1 cellular context compared by ENCODE assay signal in genomic region chr19:35569281-35569781, GRCh38.
TF ChIP-seq lines count a peak whose summit lies in the region.

No MANE protein-coding gene starts in this region.

TF ChIP-seq in HepG2, 621 proteins besides CTCF, POLR2A, EP300 and RAD21 (continued from another document and continues in another):
- TF ChIP-seq, protein P1, sequence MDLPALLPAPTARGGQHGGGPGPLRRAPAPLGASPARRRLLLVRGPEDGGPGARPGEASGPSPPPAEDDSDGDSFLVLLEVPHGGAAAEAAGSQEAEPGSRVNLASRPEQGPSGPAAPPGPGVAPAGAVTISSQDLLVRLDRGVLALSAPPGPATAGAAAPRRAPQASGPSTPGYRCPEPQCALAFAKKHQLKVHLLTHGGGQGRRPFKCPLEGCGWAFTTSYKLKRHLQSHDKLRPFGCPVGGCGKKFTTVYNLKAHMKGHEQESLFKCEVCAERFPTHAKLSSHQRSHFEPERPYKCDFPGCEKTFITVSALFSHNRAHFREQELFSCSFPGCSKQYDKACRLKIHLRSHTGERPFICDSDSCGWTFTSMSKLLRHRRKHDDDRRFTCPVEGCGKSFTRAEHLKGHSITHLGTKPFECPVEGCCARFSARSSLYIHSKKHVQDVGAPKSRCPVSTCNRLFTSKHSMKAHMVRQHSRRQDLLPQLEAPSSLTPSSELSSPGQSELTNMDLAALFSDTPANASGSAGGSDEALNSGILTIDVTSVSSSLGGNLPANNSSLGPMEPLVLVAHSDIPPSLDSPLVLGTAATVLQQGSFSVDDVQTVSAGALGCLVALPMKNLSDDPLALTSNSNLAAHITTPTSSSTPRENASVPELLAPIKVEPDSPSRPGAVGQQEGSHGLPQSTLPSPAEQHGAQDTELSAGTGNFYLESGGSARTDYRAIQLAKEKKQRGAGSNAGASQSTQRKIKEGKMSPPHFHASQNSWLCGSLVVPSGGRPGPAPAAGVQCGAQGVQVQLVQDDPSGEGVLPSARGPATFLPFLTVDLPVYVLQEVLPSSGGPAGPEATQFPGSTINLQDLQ (CRISPR knock-in tag; IDR thresholded peaks at IDR 0.05): no peak
- TF ChIP-seq HNRNPLL (IDR thresholded peaks at IDR 0.05; ENCODE audit: low read depth, low read length, poor library complexity, severe bottlenecking): no peak
- TF ChIP-seq, protein P2, sequence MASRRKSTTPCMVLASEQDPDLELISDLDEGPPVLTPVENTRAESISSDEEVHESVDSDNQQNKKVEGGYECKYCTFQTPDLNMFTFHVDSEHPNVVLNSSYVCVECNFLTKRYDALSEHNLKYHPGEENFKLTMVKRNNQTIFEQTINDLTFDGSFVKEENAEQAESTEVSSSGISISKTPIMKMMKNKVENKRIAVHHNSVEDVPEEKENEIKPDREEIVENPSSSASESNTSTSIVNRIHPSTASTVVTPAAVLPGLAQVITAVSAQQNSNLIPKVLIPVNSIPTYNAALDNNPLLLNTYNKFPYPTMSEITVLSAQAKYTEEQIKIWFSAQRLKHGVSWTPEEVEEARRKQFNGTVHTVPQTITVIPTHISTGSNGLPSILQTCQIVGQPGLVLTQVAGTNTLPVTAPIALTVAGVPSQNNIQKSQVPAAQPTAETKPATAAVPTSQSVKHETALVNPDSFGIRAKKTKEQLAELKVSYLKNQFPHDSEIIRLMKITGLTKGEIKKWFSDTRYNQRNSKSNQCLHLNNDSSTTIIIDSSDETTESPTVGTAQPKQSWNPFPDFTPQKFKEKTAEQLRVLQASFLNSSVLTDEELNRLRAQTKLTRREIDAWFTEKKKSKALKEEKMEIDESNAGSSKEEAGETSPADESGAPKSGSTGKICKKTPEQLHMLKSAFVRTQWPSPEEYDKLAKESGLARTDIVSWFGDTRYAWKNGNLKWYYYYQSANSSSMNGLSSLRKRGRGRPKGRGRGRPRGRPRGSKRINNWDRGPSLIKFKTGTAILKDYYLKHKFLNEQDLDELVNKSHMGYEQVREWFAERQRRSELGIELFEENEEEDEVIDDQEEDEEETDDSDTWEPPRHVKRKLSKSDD (CRISPR knock-in tag; IDR thresholded peaks at IDR 0.05; ENCODE audit: low read depth): no peak
- peak; percentile 60; the same call in 1 of the 2 replicates for TF ChIP-seq MIXL1 (CRISPR knock-in tag; IDR thresholded peaks at IDR 0.05)
- TF ChIP-seq AHR (CRISPR knock-in tag; IDR thresholded peaks at IDR 0.05): no peak
- TF ChIP-seq TBP (CRISPR knock-in tag; IDR thresholded peaks at IDR 0.05): no peak
- peak; percentile 99 for TF ChIP-seq MTA1 (CRISPR knock-in tag; IDR thresholded peaks at IDR 0.05; ENCODE audit: borderline replicate concordance)
- no peak for TF ChIP-seq ZNF530 (CRISPR knock-in tag; IDR thresholded peaks at IDR 0.05; ENCODE audit: low read depth)
- TF ChIP-seq ETV6 (CRISPR knock-in tag; conservative IDR thresholded peaks at IDR 0.05): no peak
- TF ChIP-seq NPAS2 (CRISPR knock-in tag; IDR thresholded peaks at IDR 0.05; ENCODE audit: borderline replicate concordance): no peak
- no peak for TF ChIP-seq ZNF800 (CRISPR knock-in tag; IDR thresholded peaks at IDR 0.05)
- TF ChIP-seq SATB2 (CRISPR knock-in tag; IDR thresholded peaks at IDR 0.05): no peak
- no peak for TF ChIP-seq ATRX (CRISPR knock-in tag; IDR thresholded peaks at IDR 0.05; ENCODE audit: borderline replicate concordance)
- TF ChIP-seq, protein P3, sequence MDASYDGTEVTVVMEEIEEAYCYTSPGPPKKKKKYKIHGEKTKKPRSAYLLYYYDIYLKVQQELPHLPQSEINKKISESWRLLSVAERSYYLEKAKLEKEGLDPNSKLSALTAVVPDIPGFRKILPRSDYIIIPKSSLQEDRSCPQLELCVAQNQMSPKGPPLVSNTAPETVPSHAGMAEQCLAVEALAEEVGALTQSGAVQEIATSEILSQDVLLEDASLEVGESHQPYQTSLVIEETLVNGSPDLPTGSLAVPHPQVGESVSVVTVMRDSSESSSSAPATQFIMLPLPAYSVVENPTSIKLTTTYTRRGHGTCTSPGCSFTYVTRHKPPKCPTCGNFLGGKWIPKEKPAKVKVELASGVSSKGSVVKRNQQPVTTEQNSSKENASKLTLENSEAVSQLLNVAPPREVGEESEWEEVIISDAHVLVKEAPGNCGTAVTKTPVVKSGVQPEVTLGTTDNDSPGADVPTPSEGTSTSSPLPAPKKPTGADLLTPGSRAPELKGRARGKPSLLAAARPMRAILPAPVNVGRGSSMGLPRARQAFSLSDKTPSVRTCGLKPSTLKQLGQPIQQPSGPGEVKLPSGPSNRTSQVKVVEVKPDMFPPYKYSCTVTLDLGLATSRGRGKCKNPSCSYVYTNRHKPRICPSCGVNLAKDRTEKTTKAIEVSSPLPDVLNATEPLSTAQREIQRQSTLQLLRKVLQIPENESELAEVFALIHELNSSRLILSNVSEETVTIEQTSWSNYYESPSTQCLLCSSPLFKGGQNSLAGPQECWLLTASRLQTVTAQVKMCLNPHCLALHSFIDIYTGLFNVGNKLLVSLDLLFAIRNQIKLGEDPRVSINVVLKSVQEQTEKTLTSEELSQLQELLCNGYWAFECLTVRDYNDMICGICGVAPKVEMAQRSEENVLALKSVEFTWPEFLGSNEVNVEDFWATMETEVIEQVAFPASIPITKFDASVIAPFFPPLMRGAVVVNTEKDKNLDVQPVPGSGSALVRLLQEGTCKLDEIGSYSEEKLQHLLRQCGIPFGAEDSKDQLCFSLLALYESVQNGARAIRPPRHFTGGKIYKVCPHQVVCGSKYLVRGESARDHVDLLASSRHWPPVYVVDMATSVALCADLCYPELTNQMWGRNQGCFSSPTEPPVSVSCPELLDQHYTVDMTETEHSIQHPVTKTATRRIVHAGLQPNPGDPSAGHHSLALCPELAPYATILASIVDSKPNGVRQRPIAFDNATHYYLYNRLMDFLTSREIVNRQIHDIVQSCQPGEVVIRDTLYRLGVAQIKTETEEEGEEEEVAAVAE (CRISPR knock-in tag; IDR thresholded peaks at IDR 0.05; ENCODE audit: borderline replicate concordance): no peak
- no peak for TF ChIP-seq LCORL (IDR thresholded peaks at IDR 0.05)
- TF ChIP-seq LCORL (CRISPR knock-in tag; IDR thresholded peaks at IDR 0.05): peak; percentile 66
- TF ChIP-seq, protein P4, sequence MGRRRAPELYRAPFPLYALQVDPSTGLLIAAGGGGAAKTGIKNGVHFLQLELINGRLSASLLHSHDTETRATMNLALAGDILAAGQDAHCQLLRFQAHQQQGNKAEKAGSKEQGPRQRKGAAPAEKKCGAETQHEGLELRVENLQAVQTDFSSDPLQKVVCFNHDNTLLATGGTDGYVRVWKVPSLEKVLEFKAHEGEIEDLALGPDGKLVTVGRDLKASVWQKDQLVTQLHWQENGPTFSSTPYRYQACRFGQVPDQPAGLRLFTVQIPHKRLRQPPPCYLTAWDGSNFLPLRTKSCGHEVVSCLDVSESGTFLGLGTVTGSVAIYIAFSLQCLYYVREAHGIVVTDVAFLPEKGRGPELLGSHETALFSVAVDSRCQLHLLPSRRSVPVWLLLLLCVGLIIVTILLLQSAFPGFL (CRISPR knock-in tag; IDR thresholded peaks at IDR 0.05): no peak
- no peak for TF ChIP-seq TEAD2 (CRISPR knock-in tag; IDR thresholded peaks at IDR 0.05)
- peak; percentile 48; the same call in 1 of the 2 replicates for TF ChIP-seq CREM (IDR thresholded peaks at IDR 0.05)
- TF ChIP-seq CREM (CRISPR knock-in tag; IDR thresholded peaks at IDR 0.05): no peak
- TF ChIP-seq MBD4 (IDR thresholded peaks at IDR 0.05; ENCODE audit: borderline replicate concordance, low read length): no peak
- TF ChIP-seq ZNF230 (CRISPR knock-in tag; IDR thresholded peaks at IDR 0.05): no peak
- TF ChIP-seq ZNF121 (CRISPR knock-in tag; IDR thresholded peaks at IDR 0.05): no peak
- TF ChIP-seq SAP130 (CRISPR knock-in tag; IDR thresholded peaks at IDR 0.05; ENCODE audit: low read depth): peak; percentile 53
- no peak for TF ChIP-seq DR1 (CRISPR knock-in tag; IDR thresholded peaks at IDR 0.05)
- TF ChIP-seq SP140L (CRISPR knock-in tag; IDR thresholded peaks at IDR 0.05; ENCODE audit: borderline replicate concordance): no peak
- TF ChIP-seq MEF2D (CRISPR knock-in tag; IDR thresholded peaks at IDR 0.05): no peak
- TF ChIP-seq ZNF225 (CRISPR knock-in tag; IDR thresholded peaks at IDR 0.05): no peak
- peak; percentile 62 for TF ChIP-seq HNF4G (IDR thresholded peaks at IDR 0.05; ENCODE audit: borderline replicate concordance, low read depth, low read length)
- TF ChIP-seq HNF4G (CRISPR knock-in tag; IDR thresholded peaks at IDR 0.05; ENCODE audit: borderline replicate concordance, low read depth): no peak
- no peak for TF ChIP-seq KAT7 (CRISPR knock-in tag; IDR thresholded peaks at IDR 0.05; ENCODE audit: borderline replicate concordance)
- TF ChIP-seq HOXA7 (CRISPR knock-in tag; IDR thresholded peaks at IDR 0.05): no peak
- no peak for TF ChIP-seq MNT (IDR thresholded peaks at IDR 0.05)
- no peak for TF ChIP-seq ARNT2 (CRISPR knock-in tag; IDR thresholded peaks at IDR 0.05; ENCODE audit: low read depth)
- no peak for TF ChIP-seq CEBPB (IDR thresholded peaks at IDR 0.05; ENCODE audit: borderline replicate concordance, low read depth, low read length)
- no peak for TF ChIP-seq ZSCAN22 (CRISPR knock-in tag; IDR thresholded peaks at IDR 0.05)
- TF ChIP-seq ZNF720 (CRISPR knock-in tag; IDR thresholded peaks at IDR 0.05): no peak
- peak; percentile 73 for TF ChIP-seq ZFP91 (CRISPR knock-in tag; IDR thresholded peaks at IDR 0.05; ENCODE audit: borderline replicate concordance)
- TF ChIP-seq ZNF367 (CRISPR knock-in tag; IDR thresholded peaks at IDR 0.05; ENCODE audit: borderline replicate concordance): no peak
- TF ChIP-seq PHF20 (CRISPR knock-in tag; IDR thresholded peaks at IDR 0.05): no peak
- peak; percentile 62; the same call in 1 of the 2 replicates for TF ChIP-seq ZNF558 (CRISPR knock-in tag; IDR thresholded peaks at IDR 0.05; ENCODE audit: borderline replicate concordance)
- no peak for TF ChIP-seq SMYD3 (CRISPR knock-in tag; IDR thresholded peaks at IDR 0.05)
- peak; percentile 45 for TF ChIP-seq SKI (IDR thresholded peaks at IDR 0.05; ENCODE audit: partially characterized antibody)
- TF ChIP-seq CBFB (CRISPR knock-in tag; IDR thresholded peaks at IDR 0.05): 0 out of 2 replicates have a peak, but pooled peaks have one; percentile 61
- TF ChIP-seq MZF1 (CRISPR knock-in tag; IDR thresholded peaks at IDR 0.05; ENCODE audit: borderline replicate concordance): no peak
- TF ChIP-seq, protein P5, sequence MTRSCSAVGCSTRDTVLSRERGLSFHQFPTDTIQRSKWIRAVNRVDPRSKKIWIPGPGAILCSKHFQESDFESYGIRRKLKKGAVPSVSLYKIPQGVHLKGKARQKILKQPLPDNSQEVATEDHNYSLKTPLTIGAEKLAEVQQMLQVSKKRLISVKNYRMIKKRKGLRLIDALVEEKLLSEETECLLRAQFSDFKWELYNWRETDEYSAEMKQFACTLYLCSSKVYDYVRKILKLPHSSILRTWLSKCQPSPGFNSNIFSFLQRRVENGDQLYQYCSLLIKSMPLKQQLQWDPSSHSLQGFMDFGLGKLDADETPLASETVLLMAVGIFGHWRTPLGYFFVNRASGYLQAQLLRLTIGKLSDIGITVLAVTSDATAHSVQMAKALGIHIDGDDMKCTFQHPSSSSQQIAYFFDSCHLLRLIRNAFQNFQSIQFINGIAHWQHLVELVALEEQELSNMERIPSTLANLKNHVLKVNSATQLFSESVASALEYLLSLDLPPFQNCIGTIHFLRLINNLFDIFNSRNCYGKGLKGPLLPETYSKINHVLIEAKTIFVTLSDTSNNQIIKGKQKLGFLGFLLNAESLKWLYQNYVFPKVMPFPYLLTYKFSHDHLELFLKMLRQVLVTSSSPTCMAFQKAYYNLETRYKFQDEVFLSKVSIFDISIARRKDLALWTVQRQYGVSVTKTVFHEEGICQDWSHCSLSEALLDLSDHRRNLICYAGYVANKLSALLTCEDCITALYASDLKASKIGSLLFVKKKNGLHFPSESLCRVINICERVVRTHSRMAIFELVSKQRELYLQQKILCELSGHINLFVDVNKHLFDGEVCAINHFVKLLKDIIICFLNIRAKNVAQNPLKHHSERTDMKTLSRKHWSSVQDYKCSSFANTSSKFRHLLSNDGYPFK (CRISPR knock-in tag; IDR thresholded peaks at IDR 0.05; ENCODE audit: borderline replicate concordance): no peak
- no peak for TF ChIP-seq ZNF10 (CRISPR knock-in tag; IDR thresholded peaks at IDR 0.05; ENCODE audit: borderline replicate concordance, low read depth)
- no peak for TF ChIP-seq ZNF674 (CRISPR knock-in tag; IDR thresholded peaks at IDR 0.05; ENCODE audit: low read depth)
- TF ChIP-seq HNRNPUL1 (IDR thresholded peaks at IDR 0.05; ENCODE audit: low read depth, low read length): no peak
- no peak for TF ChIP-seq PAF1 (CRISPR knock-in tag; IDR thresholded peaks at IDR 0.05)
